19 cellular contexts compared by ENCODE assay signal in the genomic region with DNA sequence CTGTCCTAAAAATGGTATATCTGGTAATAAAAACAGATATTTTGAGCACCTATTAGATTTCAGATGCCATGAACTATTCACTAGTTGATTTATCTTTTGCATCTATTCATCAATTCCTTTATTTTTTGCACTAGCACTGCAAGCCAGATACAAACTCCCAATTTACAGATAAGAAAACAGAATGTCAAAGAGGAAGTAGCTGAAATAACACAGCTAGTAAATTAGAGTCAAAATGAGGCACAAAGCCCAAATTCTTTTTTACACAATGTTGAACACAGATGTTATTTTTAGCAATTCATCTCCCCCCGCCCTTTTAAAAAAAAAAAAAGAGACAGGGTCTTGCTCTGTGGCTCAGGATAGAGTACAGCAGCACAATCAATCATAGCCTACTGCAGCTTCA.
DNase-seq lines count a peak whose midpoint lies in the region; ATAC-seq and TF ChIP-seq lines count a peak whose summit lies in the region.
"Had no signal": no experiment of that assay in that cellular context is flagged by ENCODE, and none has a peak within 500 bp of the region (broad histone marks: within the 10 kb centered on the region; RNA-seq: fewer than 3 reads in every experiment).

No MANE protein-coding gene starts in this region.

- no peak overlapping the region for H4K8ac ChIP-seq in trophoblast cell (ENCODE audit: low read depth, low read length)

- peak overlapping the region; percentile 12 for H3K27ac ChIP-seq in trophoblast cell (ENCODE audit: low read depth, low read length)
- H3K27ac ChIP-seq: 22Rv1, SJCRH30 had no signal

- H2BK5ac ChIP-seq in trophoblast cell (ENCODE audit: low read depth, low read length, poor library complexity), result no peak overlapping the region

- no peaks in the 10 kb centered on the region for H3K9me3 ChIP-seq in trophoblast cell (ENCODE audit: insufficient read depth, low read depth, low read length)
- H3K9me3 ChIP-seq: BE2C, MG63, SJCRH30 had no signal

- no peak overlapping the region for H2BK12ac ChIP-seq in trophoblast cell (ENCODE audit: low read length)

- H3K14ac ChIP-seq in trophoblast cell (ENCODE audit: low read length), result no peak overlapping the region

- H3K18ac ChIP-seq in trophoblast cell (ENCODE audit: low read length), result no peak overlapping the region

- no peaks in the 10 kb centered on the region for H3K27me3 ChIP-seq in trophoblast cell (ENCODE audit: insufficient read depth, low read length)
- H3K27me3 ChIP-seq: BE2C, MG63, SJCRH30 had no signal

- H4K91ac ChIP-seq in trophoblast cell (ENCODE audit: low read depth, low read length), result no peak overlapping the region

- peaks cover 8% of the 10 kb centered on the region in 2 experiments for H3K4me1 ChIP-seq in trophoblast cell (ENCODE audit: control insufficient read depth in 1 of 2, insufficient read depth in 2 of 2, low read length in 2 of 2)
- H3K4me1 ChIP-seq: BE2C, SJCRH30 had no signal

- H2AK5ac ChIP-seq in trophoblast cell (ENCODE audit: low read length), result no peak overlapping the region

- peak; percentile 11 for DNase-seq in NCI-H1694 treated with DMSO at 0.1 percent for 48 hours (lab: John Stamatoyannopoulos, UW)
- DNase-seq in NCI-H1694 (lab: John Stamatoyannopoulos, UW), result no peak
- no peak for DNase-seq in glutamatergic neuron
- no peak for DNase-seq in trophoblast cell
- no peak for DNase-seq in stimulated activated CD4-positive, alpha-beta T cell treated with anti-CD3 and anti-CD28 coated beads, Interleukin-2, amount 100 ng/mL, for 48 hours
- DNase-seq in NCI-H774 (lab: John Stamatoyannopoulos, UW), result no peak
- DNase-seq: BE2C; CD4-positive, CD25-positive, alpha-beta regulatory T cell; KG1; MG63; NCI-H187; NCI-H2081 treated with DMSO at 0.1 percent for 48 hours; NCI-H748 treated with DMSO at 0.1 percent for 48 hours; PC-3; SJCRH30 had no signal

- H2AFZ ChIP-seq in trophoblast cell (ENCODE audit: insufficient read depth, low read length, poor library complexity), result no peak overlapping the region

- H3K4me3 ChIP-seq in trophoblast cell (ENCODE audit: low read depth, low read length), result no peak overlapping the region
- H3K4me3 ChIP-seq: MG63, SJCRH30 had no signal

- no peak overlapping the region for H3K4ac ChIP-seq in trophoblast cell (ENCODE audit: low read depth, low read length)

- no peaks in the 10 kb centered on the region for H3K36me3 Mint-ChIP-seq in glutamatergic neuron (ENCODE audit: unreplicated experiment)
- H3K36me3 Mint-ChIP-seq: CD4-positive, CD25-positive, alpha-beta regulatory T cell had no signal

- peaks cover 37% of the 10 kb centered on the region for H3K4me1 Mint-ChIP-seq in glutamatergic neuron (ENCODE audit: low read depth, unreplicated experiment)

- peaks cover 3% of the 10 kb centered on the region for H3K27me3 Mint-ChIP-seq in glutamatergic neuron (ENCODE audit: unreplicated experiment)

- H3K36me3 ChIP-seq in trophoblast cell (ENCODE audit: control insufficient read depth in 1 of 2, insufficient read depth in 2 of 2, low read length in 2 of 2), result no peaks in the 10 kb centered on the region
- H3K36me3 ChIP-seq: BE2C, MG63, SJCRH30 had no signal

- no peak overlapping the region for H2BK120ac ChIP-seq in trophoblast cell (ENCODE audit: insufficient read depth, low read length, poor library complexity)

- H3K79me2 ChIP-seq in trophoblast cell (ENCODE audit: control insufficient read depth, insufficient read depth, low read length, poor library complexity), result no peaks in the 10 kb centered on the region

- no CpG with 5 or more reads among the region's 1 CpG for WGBS in trophoblast cell (ENCODE audit: extremely low coverage, insufficient coverage, insufficient read length)

- no peak for TF ChIP-seq CTCF in glutamatergic neuron (IDR thresholded peaks at IDR 0.05; ENCODE audit: partially characterized antibody, unreplicated experiment)

- H3K27ac Mint-ChIP-seq in glutamatergic neuron (ENCODE audit: unreplicated experiment), result peak overlapping the region; percentile 98
- H3K27ac Mint-ChIP-seq: CD4-positive, CD25-positive, alpha-beta regulatory T cell had no signal

- no peak overlapping the region for H3K4me2 ChIP-seq in trophoblast cell (ENCODE audit: low read length)

- no peak overlapping the region for H3K4me3 Mint-ChIP-seq in glutamatergic neuron (ENCODE audit: unreplicated experiment)

- ATAC-seq in SK-N-SH treated with all-trans-retinoic acid at 6 μM for 48 hours (no peak), HG02623 (IDR thresholded peaks at IDR 0.05; ENCODE audit: unreplicated experiment) (no peak)
- ATAC-seq: PC-3, Right ventricle myocardium inferior had no signal

- H3K23ac ChIP-seq in trophoblast cell (ENCODE audit: low read length), result no peak overlapping the region

- H3K9me3 Mint-ChIP-seq in glutamatergic neuron (ENCODE audit: unreplicated experiment), result peaks cover 6% of the 10 kb centered on the region

- no peak overlapping the region for H4K12ac ChIP-seq in trophoblast cell (ENCODE audit: low read depth, low read length)

- no peaks in the 10 kb centered on the region for H3K79me1 ChIP-seq in trophoblast cell (ENCODE audit: low read length)

- no peak overlapping the region for H3K9ac ChIP-seq in trophoblast cell (ENCODE audit: low read length)

TF ChIP-seq in SK-N-SH treated with all-trans-retinoic acid at 6 μM for 48 hours, 23 proteins besides CTCF, POLR2A, EP300 and RAD21:
- TF ChIP-seq TCF4 (CRISPR knock-in tag; IDR thresholded peaks at IDR 0.05; ENCODE audit: borderline replicate concordance) (peak; percentile 90), ZNF8 (CRISPR knock-in tag; IDR thresholded peaks at IDR 0.05) (0 out of 2 replicates have a peak, but pooled peaks have one; percentile 54), POU6F1 (CRISPR knock-in tag; IDR thresholded peaks at IDR 0.05; ENCODE audit: borderline replicate concordance, low read depth) (no peak)
- TF ChIP-seq, protein P1, sequence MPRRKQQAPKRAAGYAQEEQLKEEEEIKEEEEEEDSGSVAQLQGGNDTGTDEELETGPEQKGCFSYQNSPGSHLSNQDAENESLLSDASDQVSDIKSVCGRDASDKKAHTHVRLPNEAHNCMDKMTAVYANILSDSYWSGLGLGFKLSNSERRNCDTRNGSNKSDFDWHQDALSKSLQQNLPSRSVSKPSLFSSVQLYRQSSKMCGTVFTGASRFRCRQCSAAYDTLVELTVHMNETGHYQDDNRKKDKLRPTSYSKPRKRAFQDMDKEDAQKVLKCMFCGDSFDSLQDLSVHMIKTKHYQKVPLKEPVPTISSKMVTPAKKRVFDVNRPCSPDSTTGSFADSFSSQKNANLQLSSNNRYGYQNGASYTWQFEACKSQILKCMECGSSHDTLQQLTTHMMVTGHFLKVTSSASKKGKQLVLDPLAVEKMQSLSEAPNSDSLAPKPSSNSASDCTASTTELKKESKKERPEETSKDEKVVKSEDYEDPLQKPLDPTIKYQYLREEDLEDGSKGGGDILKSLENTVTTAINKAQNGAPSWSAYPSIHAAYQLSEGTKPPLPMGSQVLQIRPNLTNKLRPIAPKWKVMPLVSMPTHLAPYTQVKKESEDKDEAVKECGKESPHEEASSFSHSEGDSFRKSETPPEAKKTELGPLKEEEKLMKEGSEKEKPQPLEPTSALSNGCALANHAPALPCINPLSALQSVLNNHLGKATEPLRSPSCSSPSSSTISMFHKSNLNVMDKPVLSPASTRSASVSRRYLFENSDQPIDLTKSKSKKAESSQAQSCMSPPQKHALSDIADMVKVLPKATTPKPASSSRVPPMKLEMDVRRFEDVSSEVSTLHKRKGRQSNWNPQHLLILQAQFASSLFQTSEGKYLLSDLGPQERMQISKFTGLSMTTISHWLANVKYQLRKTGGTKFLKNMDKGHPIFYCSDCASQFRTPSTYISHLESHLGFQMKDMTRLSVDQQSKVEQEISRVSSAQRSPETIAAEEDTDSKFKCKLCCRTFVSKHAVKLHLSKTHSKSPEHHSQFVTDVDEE (CRISPR knock-in tag; IDR thresholded peaks at IDR 0.05), result peak; percentile 73; the same call in 1 of the 2 replicates
